In the genomic region with DNA sequence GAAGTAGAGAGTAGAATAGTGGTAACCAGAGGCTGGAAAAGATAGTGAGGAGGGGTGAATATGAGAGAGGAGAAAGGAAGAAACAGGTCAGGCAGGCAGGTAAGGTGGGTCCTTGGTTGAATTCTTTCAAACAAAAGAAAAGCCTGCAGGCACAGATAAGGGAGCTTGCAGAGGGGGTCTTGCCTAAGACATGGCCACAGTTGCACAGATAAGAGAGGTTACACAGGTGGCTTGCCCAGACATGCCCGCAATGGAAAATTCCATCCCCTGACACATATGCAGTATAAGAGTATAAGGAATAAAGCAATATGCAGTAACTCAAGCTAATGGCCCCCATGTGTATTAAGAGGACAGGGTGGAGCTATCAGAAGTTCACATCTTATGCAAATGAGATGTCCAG, we compare ENCODE assay signal across 18 cellular contexts.
DNase-seq lines count a peak whose midpoint lies in the region; ATAC-seq and TF ChIP-seq lines count a peak whose summit lies in the region.
"Had no signal": no experiment of that assay in that cellular context is flagged by ENCODE, and none has a peak within 500 bp of the region (broad histone marks: within the 10 kb centered on the region; RNA-seq: fewer than 3 reads in every experiment).

No MANE protein-coding gene starts in this region.

- CTCF ChIA-PET in WTC11 (lab: Charles Lee), result interaction anchor here (0.8 to 4.7 kb wide), 2 partner anchors 10 to 12 kb away, joined by 3 to 33 read pairs; no protein-coding TSS in a partner anchor

- no peak overlapping the region for H3K4me3 ChIP-seq in hepatocyte
- H3K4me3 ChIP-seq in smooth muscle cell, result no peak overlapping the region

- peak overlapping the region; percentile 67 for H3K27ac ChIP-seq in hepatocyte
- no peak overlapping the region for H3K27ac ChIP-seq in smooth muscle cell (ENCODE audit: low read depth)

- POLR2A ChIA-PET in WTC11 (lab: Charles Lee), result interaction anchor here (0.7 kb wide), 1 partner anchor 408 kb away, joined by 3 read pairs; no protein-coding TSS in a partner anchor

- DNase-seq in NCI-H748 (lab: John Stamatoyannopoulos, UW; ENCODE audit: unreplicated experiment) (peak; percentile 3), NCI-H748 treated with DMSO at 0.1 percent for 48 hours (lab: John Stamatoyannopoulos, UW) (no peak), WTC11 (ENCODE audit: low spot score) (no peak), hepatocyte (ENCODE audit: low spot score) (peak; percentile 9), smooth muscle cell (lab: John Stamatoyannopoulos, UW; ENCODE audit: unreplicated experiment) (no peak), NCI-H1694 treated with DMSO at 0.1 percent for 48 hours (lab: John Stamatoyannopoulos, UW) (no peak)
- no peak for DNase-seq in activated CD8-positive, alpha-beta memory T cell treated with anti-CD3 and anti-CD28 coated beads for 24 hours
- DNase-seq: DMS79, H9, KG1, NCI-H1092 treated with DMSO at 0.1 percent for 48 hours, NCI-H1436 treated with DMSO at 0.1 percent for 48 hours, NCI-H2029, NCI-H2171, NCI-H345, Right ventricle myocardium superior had no signal

- H3K9me3 Mint-ChIP-seq in WTC11, result peaks cover 6% of the 10 kb centered on the region

- H3K9ac ChIP-seq in smooth muscle cell (ENCODE audit: low read depth), result no peak overlapping the region

- no peaks in the 10 kb centered on the region for H4K20me1 ChIP-seq in hepatocyte (ENCODE audit: insufficient read depth, poor library complexity, severe bottlenecking)
- no peaks in the 10 kb centered on the region for H4K20me1 ChIP-seq in smooth muscle cell (ENCODE audit: low read depth)

- peaks cover 57% of the 10 kb centered on the region for H3K4me1 Mint-ChIP-seq in WTC11

- no peaks in the 10 kb centered on the region for H3K9me3 ChIP-seq in hepatocyte (ENCODE audit: low read depth)
- no peaks in the 10 kb centered on the region for H3K9me3 ChIP-seq in smooth muscle cell (replicated peaks; ENCODE audit: low read depth)

- no peak overlapping the region for H3K4me2 ChIP-seq in hepatocyte
- no peak overlapping the region for H3K4me2 ChIP-seq in smooth muscle cell

- 80% methylated on average over 1 of the region's 1 CpG for WGBS in hepatocyte (ENCODE audit: low lambda C conversion rate, missing lambda C conversion rate)
- WGBS in smooth muscle cell (ENCODE audit: low lambda C conversion rate), result 95% methylated on average over 1 of the region's 1 CpG

- H3K4me1 ChIP-seq in hepatocyte (ENCODE audit: insufficient read depth) (no peaks in the 10 kb centered on the region), smooth muscle cell (ENCODE audit: low read depth) (peaks cover 13% of the 10 kb centered on the region)

- no peak for TF ChIP-seq CTCF in WTC11 (IDR thresholded peaks at IDR 0.05)
- no peak for TF ChIP-seq CTCF in hepatocyte (IDR thresholded peaks at IDR 0.05; ENCODE audit: poor library complexity)
- TF ChIP-seq CTCF in smooth muscle cell (IDR thresholded peaks at IDR 0.05; ENCODE audit: borderline replicate concordance, insufficient read depth, poor library complexity, severe bottlenecking), result no peak

- no peaks in the 10 kb centered on the region for H3K27me3 Mint-ChIP-seq in WTC11 (ENCODE audit: low read depth)

- H3K36me3 Mint-ChIP-seq in WTC11, result peaks cover 5% of the 10 kb centered on the region

- no peaks in the 10 kb centered on the region for H3K79me2 ChIP-seq in hepatocyte
- no peaks in the 10 kb centered on the region for H3K79me2 ChIP-seq in smooth muscle cell (ENCODE audit: low read depth)

- H3K4me3 Mint-ChIP-seq in WTC11, result no peak overlapping the region
- H3K4me3 Mint-ChIP-seq: H9 had no signal

- H3F3A ChIP-seq in smooth muscle cell (ENCODE audit: low read depth), result no peaks in the 10 kb centered on the region

- peak overlapping the region; percentile 11 for H3K27ac Mint-ChIP-seq in WTC11

- H3K27me3 ChIP-seq in hepatocyte (no peaks in the 10 kb centered on the region), smooth muscle cell (ENCODE audit: low read depth) (no peaks in the 10 kb centered on the region)

- peak overlapping the region; percentile 19 for H2AFZ ChIP-seq in hepatocyte
- H2AFZ ChIP-seq in smooth muscle cell (ENCODE audit: low read depth), result peak overlapping the region; percentile 42

- H3K36me3 ChIP-seq in hepatocyte (replicated peaks; ENCODE audit: insufficient read depth, low read depth) (no peaks in the 10 kb centered on the region), smooth muscle cell (ENCODE audit: low read depth) (no peaks in the 10 kb centered on the region)

- ATAC-seq in WTC11 (no peak), HG02763 (IDR thresholded peaks at IDR 0.05; ENCODE audit: unreplicated experiment) (no peak)
- ATAC-seq: PC-3 had no signal

- no peaks in the 10 kb centered on the region for H3K9me2 ChIP-seq in hepatocyte (replicated peaks; ENCODE audit: insufficient read depth)

TF ChIP-seq in WTC11, 78 proteins besides CTCF, POLR2A, EP300 and RAD21 (continues in another document):
- TF ChIP-seq TEAD4 (CRISPR knock-in tag; IDR thresholded peaks at IDR 0.05) (no peak), SP1 (CRISPR knock-in tag; conservative IDR thresholded peaks at IDR 0.05) (no peak), ZNF671 (CRISPR knock-in tag; IDR thresholded peaks at IDR 0.05) (no peak), ZNF138 (CRISPR knock-in tag; conservative IDR thresholded peaks at IDR 0.05) (no peak), SMAD4 (CRISPR knock-in tag; IDR thresholded peaks at IDR 0.05) (no peak), HMGA2 (CRISPR knock-in tag; IDR thresholded peaks at IDR 0.05) (no peak), ZNF396 (CRISPR knock-in tag; IDR thresholded peaks at IDR 0.05; ENCODE audit: borderline replicate concordance) (no peak), RELA (CRISPR knock-in tag; IDR thresholded peaks at IDR 0.05; ENCODE audit: borderline replicate concordance) (no peak), TCF7 (CRISPR knock-in tag; IDR thresholded peaks at IDR 0.05; ENCODE audit: low read depth) (no peak)
- TF ChIP-seq, protein P1, sequence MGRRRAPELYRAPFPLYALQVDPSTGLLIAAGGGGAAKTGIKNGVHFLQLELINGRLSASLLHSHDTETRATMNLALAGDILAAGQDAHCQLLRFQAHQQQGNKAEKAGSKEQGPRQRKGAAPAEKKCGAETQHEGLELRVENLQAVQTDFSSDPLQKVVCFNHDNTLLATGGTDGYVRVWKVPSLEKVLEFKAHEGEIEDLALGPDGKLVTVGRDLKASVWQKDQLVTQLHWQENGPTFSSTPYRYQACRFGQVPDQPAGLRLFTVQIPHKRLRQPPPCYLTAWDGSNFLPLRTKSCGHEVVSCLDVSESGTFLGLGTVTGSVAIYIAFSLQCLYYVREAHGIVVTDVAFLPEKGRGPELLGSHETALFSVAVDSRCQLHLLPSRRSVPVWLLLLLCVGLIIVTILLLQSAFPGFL (CRISPR knock-in tag; IDR thresholded peaks at IDR 0.05; ENCODE audit: borderline replicate concordance), result no peak
- TF ChIP-seq, protein P2, sequence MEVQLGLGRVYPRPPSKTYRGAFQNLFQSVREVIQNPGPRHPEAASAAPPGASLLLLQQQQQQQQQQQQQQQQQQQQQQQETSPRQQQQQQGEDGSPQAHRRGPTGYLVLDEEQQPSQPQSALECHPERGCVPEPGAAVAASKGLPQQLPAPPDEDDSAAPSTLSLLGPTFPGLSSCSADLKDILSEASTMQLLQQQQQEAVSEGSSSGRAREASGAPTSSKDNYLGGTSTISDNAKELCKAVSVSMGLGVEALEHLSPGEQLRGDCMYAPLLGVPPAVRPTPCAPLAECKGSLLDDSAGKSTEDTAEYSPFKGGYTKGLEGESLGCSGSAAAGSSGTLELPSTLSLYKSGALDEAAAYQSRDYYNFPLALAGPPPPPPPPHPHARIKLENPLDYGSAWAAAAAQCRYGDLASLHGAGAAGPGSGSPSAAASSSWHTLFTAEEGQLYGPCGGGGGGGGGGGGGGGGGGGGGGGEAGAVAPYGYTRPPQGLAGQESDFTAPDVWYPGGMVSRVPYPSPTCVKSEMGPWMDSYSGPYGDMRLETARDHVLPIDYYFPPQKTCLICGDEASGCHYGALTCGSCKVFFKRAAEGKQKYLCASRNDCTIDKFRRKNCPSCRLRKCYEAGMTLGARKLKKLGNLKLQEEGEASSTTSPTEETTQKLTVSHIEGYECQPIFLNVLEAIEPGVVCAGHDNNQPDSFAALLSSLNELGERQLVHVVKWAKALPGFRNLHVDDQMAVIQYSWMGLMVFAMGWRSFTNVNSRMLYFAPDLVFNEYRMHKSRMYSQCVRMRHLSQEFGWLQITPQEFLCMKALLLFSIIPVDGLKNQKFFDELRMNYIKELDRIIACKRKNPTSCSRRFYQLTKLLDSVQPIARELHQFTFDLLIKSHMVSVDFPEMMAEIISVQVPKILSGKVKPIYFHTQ (CRISPR knock-in tag; IDR thresholded peaks at IDR 0.05), result no peak
- TF ChIP-seq, protein P3, sequence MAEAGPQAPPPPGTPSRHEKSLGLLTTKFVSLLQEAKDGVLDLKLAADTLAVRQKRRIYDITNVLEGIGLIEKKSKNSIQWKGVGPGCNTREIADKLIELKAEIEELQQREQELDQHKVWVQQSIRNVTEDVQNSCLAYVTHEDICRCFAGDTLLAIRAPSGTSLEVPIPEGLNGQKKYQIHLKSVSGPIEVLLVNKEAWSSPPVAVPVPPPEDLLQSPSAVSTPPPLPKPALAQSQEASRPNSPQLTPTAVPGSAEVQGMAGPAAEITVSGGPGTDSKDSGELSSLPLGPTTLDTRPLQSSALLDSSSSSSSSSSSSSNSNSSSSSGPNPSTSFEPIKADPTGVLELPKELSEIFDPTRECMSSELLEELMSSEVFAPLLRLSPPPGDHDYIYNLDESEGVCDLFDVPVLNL (CRISPR knock-in tag; IDR thresholded peaks at IDR 0.05; ENCODE audit: borderline replicate concordance, low read depth), result no peak

Comparison
In these comparisons a context has a peak if more than half of its experiments do, and no peak if none do; other contexts are left out.
1. DNase-seq: peak in NCI-H748 (single experiment) and hepatocyte (single experiment); none in NCI-H748 treated with DMSO at 0.1 percent for 48 hours (single experiment), WTC11 (single experiment), smooth muscle cell (single experiment), NCI-H1694 treated with DMSO at 0.1 percent for 48 hours (single experiment) and activated CD8-positive, alpha-beta memory T cell treated with anti-CD3 and anti-CD28 coated beads for 24 hours (single experiment).